Comparison of ENCODE assay signal across 8 cellular contexts in genomic region chr16:27237229-27238015, GRCh38. TPM values are rescaled to one million over a fixed set of nuclear protein-coding genes. Genes with fewer than 3 reads are reported as not detected.
A peak's percentile ranks its signal among the peaks of the same experiment; 100 is the strongest.
DNase-seq lines count a peak whose midpoint lies in the region; ATAC-seq and TF ChIP-seq lines count a peak whose summit lies in the region.

No MANE protein-coding gene starts in this region.

- peaks cover 84% of the 10 kb centered on the region for H3K4me1 Mint-ChIP-seq in activated T-cell treated with anti-CD3 and anti-CD28 coated beads, Interleukin-2, amount 50 U/mL, for 4 hours (ENCODE audit: low read depth)

- no peaks in the 10 kb centered on the region for H3K9me3 Mint-ChIP-seq in activated T-cell treated with anti-CD3 and anti-CD28 coated beads, Interleukin-2, amount 50 U/mL, for 4 hours

- TF ChIP-seq CTCF in left ventricle myocardium inferior (IDR thresholded peaks at IDR 0.05; ENCODE audit: borderline replicate concordance) = no peak

- H3K27ac ChIP-seq in left ventricle myocardium inferior (replicated peaks) = peak overlapping the region; percentile 71

- peak; percentile 68 for DNase-seq in GF-D8 (lab: John Stamatoyannopoulos, UW)
- peak; percentile 28 for DNase-seq in NCI-H510A treated with DMSO at 0.1 percent for 48 hours (lab: John Stamatoyannopoulos, UW)
- DNase-seq in activated T-cell treated with anti-CD3 and anti-CD28 coated beads, Interleukin-2, amount 50 U/mL, for 4 hours = peak; percentile 72
- DNase-seq in left ventricle myocardium inferior = no peak
- peak; percentile 83 for DNase-seq in stimulated activated CD4-positive, alpha-beta T cell treated with anti-CD3 and anti-CD28 coated beads, Interleukin-2, amount 100 ng/mL, for 4 hours (ENCODE audit: low read depth)
- DNase-seq in dedifferentiated amniotic fluid mesenchymal stem cell (ENCODE audit: extremely low spot score) = no peak
- no peak for DNase-seq in NCI-H146 (lab: John Stamatoyannopoulos, UW)

- no peaks in the 10 kb centered on the region for H3K27me3 ChIP-seq in left ventricle myocardium inferior (ENCODE audit: low read depth)

- H3K4me1 ChIP-seq in left ventricle myocardium inferior = peaks cover 63% of the 10 kb centered on the region

- ATAC-seq in GM21723 (IDR thresholded peaks at IDR 0.05; ENCODE audit: unreplicated experiment) = peak; percentile 65
- peak; percentile 78 to 81 for ATAC-seq in activated T-cell treated with anti-CD3 and anti-CD28 coated beads, Interleukin-2, amount 50 U/mL, for 4 hours

- no peaks in the 10 kb centered on the region for H3K9me3 ChIP-seq in left ventricle myocardium inferior (replicated peaks)

- H3K36me3 ChIP-seq in left ventricle myocardium inferior = peaks cover 17% of the 10 kb centered on the region

- no peak overlapping the region for H3K4me3 ChIP-seq in left ventricle myocardium inferior

- peaks cover 8% of the 10 kb centered on the region for H3K36me3 Mint-ChIP-seq in activated T-cell treated with anti-CD3 and anti-CD28 coated beads, Interleukin-2, amount 50 U/mL, for 4 hours (ENCODE audit: insufficient read depth)

- H3K27me3 Mint-ChIP-seq in activated T-cell treated with anti-CD3 and anti-CD28 coated beads, Interleukin-2, amount 50 U/mL, for 4 hours (ENCODE audit: low read depth) = no peaks in the 10 kb centered on the region

- intact Hi-C loops in left ventricle myocardium inferior (cut with micrococcal nuclease) = no loop called here

- peak overlapping the region; percentile 80 for H3K4me3 Mint-ChIP-seq in activated T-cell treated with anti-CD3 and anti-CD28 coated beads, Interleukin-2, amount 50 U/mL, for 4 hours

RNA-seq across cellular contexts. Expression of gene NSMCE1, which starts 31.1 kb away (rescaled TPM):
- total RNA-seq in activated T-cell treated with anti-CD3 and anti-CD28 coated beads, Interleukin-2, amount 50 U/mL, for 4 hours = 100 to 1,000 TPM; 109 to 111 (median 111) TPM
- total RNA-seq in left ventricle myocardium inferior = 38.6 TPM

RNA-seq across cellular contexts. Expression of gene KDM8, which starts 34.1 kb away (rescaled TPM):
- total RNA-seq in activated T-cell treated with anti-CD3 and anti-CD28 coated beads, Interleukin-2, amount 50 U/mL, for 4 hours = 10 to 100 TPM in 1 of 3 donors, 1 to 10 TPM in 2; 8.8 to 10.7 (median 8.9) TPM
- 3.2 TPM for total RNA-seq in left ventricle myocardium inferior

Comparison
In these comparisons a context has a peak if more than half of its experiments do, and no peak if none do; other contexts are left out.
1. DNase-seq: peak in GF-D8 (single experiment), NCI-H510A treated with DMSO at 0.1 percent for 48 hours (single experiment), activated T-cell treated with anti-CD3 and anti-CD28 coated beads, Interleukin-2, amount 50 U/mL, for 4 hours (single experiment) and stimulated activated CD4-positive, alpha-beta T cell treated with anti-CD3 and anti-CD28 coated beads, Interleukin-2, amount 100 ng/mL, for 4 hours (single experiment); none in left ventricle myocardium inferior (single experiment), dedifferentiated amniotic fluid mesenchymal stem cell (single experiment) and NCI-H146 (single experiment).